1 cellular context compared by ENCODE assay signal in the genomic region with DNA sequence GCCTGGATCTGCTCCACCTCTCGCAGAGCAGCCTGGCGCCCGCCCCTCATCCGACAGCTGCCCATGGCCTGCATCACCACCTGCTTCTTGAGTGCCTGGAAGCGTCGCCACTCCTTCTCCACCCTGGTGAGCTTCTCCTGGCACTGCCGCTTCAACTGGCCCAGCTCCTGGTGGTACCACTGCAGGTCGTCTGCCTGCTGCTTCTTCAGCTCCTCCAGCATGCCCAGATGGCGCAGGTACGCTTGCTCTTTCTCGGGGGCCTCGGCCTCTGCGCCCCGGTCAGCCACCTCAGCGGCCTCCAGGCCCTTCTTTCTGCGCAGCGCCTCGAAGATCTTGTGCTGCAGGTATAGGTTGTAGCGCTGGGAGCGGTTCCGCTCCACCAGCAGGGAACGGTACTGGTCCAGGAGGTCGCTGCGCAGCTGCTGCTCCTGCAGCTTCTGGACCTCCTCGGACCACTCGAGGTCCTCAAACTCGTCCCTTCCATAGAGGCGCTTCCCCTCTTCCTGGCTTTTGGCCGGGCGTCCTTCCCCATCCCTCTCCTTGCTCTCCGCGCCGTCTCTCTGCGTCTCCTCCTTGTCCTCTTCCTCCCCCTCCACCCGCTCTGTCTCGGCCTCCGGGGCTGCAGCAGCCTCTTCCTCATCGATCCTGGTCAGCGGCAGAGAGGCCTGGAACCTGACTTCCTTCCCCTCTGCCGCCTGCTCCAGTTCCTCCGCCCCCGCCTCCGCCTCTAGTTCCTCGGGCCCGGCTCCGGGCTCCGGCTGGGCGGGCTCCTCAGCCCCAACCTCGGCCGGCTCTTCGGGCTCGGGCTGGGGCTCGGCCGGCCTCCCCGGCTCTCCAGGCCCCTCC.
TF ChIP-seq lines count a peak whose summit lies in the region.

No MANE protein-coding gene starts in this region.

TF ChIP-seq in K562, 482 proteins besides CTCF, POLR2A, EP300 and RAD21 (continued from another document):
- 0 out of 2 replicates have a peak, but pooled peaks have one; percentile 16 for TF ChIP-seq FOXK1 (CRISPR knock-in tag; IDR thresholded peaks at IDR 0.05; ENCODE audit: borderline replicate concordance)
- TF ChIP-seq, protein P1, sequence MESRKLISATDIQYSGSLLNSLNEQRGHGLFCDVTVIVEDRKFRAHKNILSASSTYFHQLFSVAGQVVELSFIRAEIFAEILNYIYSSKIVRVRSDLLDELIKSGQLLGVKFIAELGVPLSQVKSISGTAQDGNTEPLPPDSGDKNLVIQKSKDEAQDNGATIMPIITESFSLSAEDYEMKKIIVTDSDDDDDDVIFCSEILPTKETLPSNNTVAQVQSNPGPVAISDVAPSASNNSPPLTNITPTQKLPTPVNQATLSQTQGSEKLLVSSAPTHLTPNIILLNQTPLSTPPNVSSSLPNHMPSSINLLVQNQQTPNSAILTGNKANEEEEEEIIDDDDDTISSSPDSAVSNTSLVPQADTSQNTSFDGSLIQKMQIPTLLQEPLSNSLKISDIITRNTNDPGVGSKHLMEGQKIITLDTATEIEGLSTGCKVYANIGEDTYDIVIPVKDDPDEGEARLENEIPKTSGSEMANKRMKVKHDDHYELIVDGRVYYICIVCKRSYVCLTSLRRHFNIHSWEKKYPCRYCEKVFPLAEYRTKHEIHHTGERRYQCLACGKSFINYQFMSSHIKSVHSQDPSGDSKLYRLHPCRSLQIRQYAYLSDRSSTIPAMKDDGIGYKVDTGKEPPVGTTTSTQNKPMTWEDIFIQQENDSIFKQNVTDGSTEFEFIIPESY (CRISPR knock-in tag; IDR thresholded peaks at IDR 0.05) = peak; percentile 59; the same call in 1 of the 2 replicates
TF ChIP-seq in K562: peak in this region for 15.
